13 cellular contexts compared by ENCODE assay signal in genomic region chr3:47411696-47412452, GRCh38.
"Had no signal": no experiment of that assay in that cellular context is flagged by ENCODE, and none has a peak within 500 bp of the region (broad histone marks: within the 10 kb centered on the region; RNA-seq: fewer than 3 reads in every experiment).

No MANE protein-coding gene starts in this region.

- H3K27me3 ChIP-seq: body of pancreas, foreskin keratinocyte, ovary, transverse colon had no signal

- H3K4me3 Mint-ChIP-seq: activated T-helper 17 cell treated with anti-CD3 and anti-CD28 coated beads, Interleukin-2, amount 50 U/mL, for 72 hours; nephron; stimulated activated memory B cell treated with anti-CD40 and anti-IgM and Interleukin-4, amounts not matched to agents 10 μg/mL and 1 μg/mL and 100 μg/mL, for 72 hours had no signal

- H3K27me3 Mint-ChIP-seq: activated T-helper 17 cell treated with anti-CD3 and anti-CD28 coated beads, Interleukin-2, amount 50 U/mL, for 72 hours; stimulated activated memory B cell treated with anti-CD40 and anti-IgM and Interleukin-4, amounts not matched to agents 10 μg/mL and 1 μg/mL and 100 μg/mL, for 72 hours had no signal

- DNase-seq: activated CD4-positive, CD25-positive, alpha-beta regulatory T cell treated with anti-CD3 and anti-CD28 coated beads, Interleukin-2, amount 50 U/mL, for 72 hours; activated naive CD4-positive, alpha-beta T cell treated with anti-CD3 and anti-CD28 coated beads, Interleukin-2, amount 50 U/mL, for 16 hours; body of pancreas; caudate nucleus; cortex of kidney; effector memory CD4-positive, alpha-beta T cell; foreskin keratinocyte; ovary; T-helper 1 cell; transverse colon had no signal

- H3K27ac Mint-ChIP-seq: activated T-helper 17 cell treated with anti-CD3 and anti-CD28 coated beads, Interleukin-2, amount 50 U/mL, for 72 hours; nephron; stimulated activated memory B cell treated with anti-CD40 and anti-IgM and Interleukin-4, amounts not matched to agents 10 μg/mL and 1 μg/mL and 100 μg/mL, for 72 hours had no signal

- ATAC-seq: activated T-helper 17 cell treated with anti-CD3 and anti-CD28 coated beads, Interleukin-2, amount 50 U/mL, for 72 hours; body of pancreas; foreskin keratinocyte; stimulated activated memory B cell treated with anti-CD40 and anti-IgM and Interleukin-4, amounts not matched to agents 10 μg/mL and 1 μg/mL and 100 μg/mL, for 72 hours had no signal

- H3K36me3 ChIP-seq: ovary had no signal

- H3K9me3 ChIP-seq: body of pancreas, ovary, transverse colon had no signal

- H3K4me3 ChIP-seq: body of pancreas, ovary, transverse colon had no signal

- H3K9me3 Mint-ChIP-seq: activated T-helper 17 cell treated with anti-CD3 and anti-CD28 coated beads, Interleukin-2, amount 50 U/mL, for 72 hours; nephron; stimulated activated memory B cell treated with anti-CD40 and anti-IgM and Interleukin-4, amounts not matched to agents 10 μg/mL and 1 μg/mL and 100 μg/mL, for 72 hours had no signal

- H3K4me1 Mint-ChIP-seq: activated T-helper 17 cell treated with anti-CD3 and anti-CD28 coated beads, Interleukin-2, amount 50 U/mL, for 72 hours; nephron had no signal

- H3K27ac ChIP-seq: body of pancreas, foreskin keratinocyte, ovary, transverse colon had no signal

- H3K4me1 ChIP-seq: body of pancreas, transverse colon had no signal
